12 cellular contexts compared by ENCODE assay signal in genomic region chr1:33903210-33903589, GRCh38. TPM values are rescaled to one million over a fixed set of nuclear protein-coding genes. Genes with fewer than 3 reads are reported as not detected.
A peak's percentile ranks its signal among the peaks of the same experiment; 100 is the strongest.
DNase-seq lines count a peak whose midpoint lies in the region; ATAC-seq, FAIRE-seq and TF ChIP-seq lines count a peak whose summit lies in the region.
"Had no signal": no experiment of that assay in that cellular context is flagged by ENCODE, and none has a peak within 500 bp of the region (broad histone marks: within the 10 kb centered on the region; RNA-seq: fewer than 3 reads in every experiment).

No MANE protein-coding gene starts in this region.

- peak overlapping the region; percentile 49 for H3K9ac ChIP-seq in adipocyte (ENCODE audit: low read length)

- H3K4me3 ChIP-seq in adipocyte (ENCODE audit: low read length) (peak overlapping the region; percentile 48), thoracic aorta (peak overlapping the region; percentile 38)
- H3K4me3 ChIP-seq: GM23338 had no signal

- H3K9me3 ChIP-seq in adipocyte (ENCODE audit: control insufficient read depth, low read length): no peaks in the 10 kb centered on the region
- no peaks in the 10 kb centered on the region for H3K9me3 ChIP-seq in thoracic aorta

- intact Hi-C loops in Right ventricle myocardium superior (cut with DNase I): no loop called here
- intact Hi-C loops in cardiac septum (cut with DNase I): loop anchor here (2.0 kb wide), 1 partner anchor 70 kb away; no protein-coding TSS in a partner anchor

- peaks cover 13% of the 10 kb centered on the region for H3K9me3 Mint-ChIP-seq in chondrocyte (ENCODE audit: low read depth)
- no peaks in the 10 kb centered on the region for H3K9me3 Mint-ChIP-seq in T-helper 2 cell treated with Interferon-gamma antibody and Interleukin-4, amounts not matched to agents 5 μg/mL and 100 μg/mL, for 36 hours
- H3K9me3 Mint-ChIP-seq: GM23338 had no signal

- H3K4me3 Mint-ChIP-seq in chondrocyte (ENCODE audit: unreplicated experiment): no peak overlapping the region
- no peak overlapping the region for H3K4me3 Mint-ChIP-seq in T-helper 2 cell treated with Interferon-gamma antibody and Interleukin-4, amounts not matched to agents 5 μg/mL and 100 μg/mL, for 36 hours
- H3K4me3 Mint-ChIP-seq: GM23338 had no signal

- H3K4me1 Mint-ChIP-seq in chondrocyte (ENCODE audit: low read depth): no peaks in the 10 kb centered on the region
- no peaks in the 10 kb centered on the region for H3K4me1 Mint-ChIP-seq in T-helper 2 cell treated with Interferon-gamma antibody and Interleukin-4, amounts not matched to agents 5 μg/mL and 100 μg/mL, for 36 hours (ENCODE audit: low read depth)

- peak overlapping the region; percentile 74 to 78 for H3K27ac ChIP-seq in thoracic aorta

- DNase-seq in Right ventricle myocardium superior: no peak
- DNase-seq in cardiac septum (ENCODE audit: low spot score): no peak
- DNase-seq in adipocyte (ENCODE audit: low read depth): peak; percentile 14
- no peak for DNase-seq in thoracic aorta (ENCODE audit: low spot score)
- DNase-seq in chondrocyte (ENCODE audit: low spot score): no peak
- no peak for DNase-seq in GM12891 (ENCODE audit: insufficient read length, low spot score)
- DNase-seq in T-helper 2 cell treated with Interferon-gamma antibody and Interleukin-4, amounts not matched to agents 5 μg/mL and 100 μg/mL, for 36 hours (ENCODE audit: low spot score): no peak
- DNase-seq: anterior cingulate cortex; NCI-H2171 treated with DMSO at 0.1 percent for 48 hours; stimulated activated CD4-positive, alpha-beta T cell treated with anti-CD3 and anti-CD28 coated beads, Interleukin-12 subunit alpha, Interleukin-12 subunit beta, amount 100 ng/mL, for 4 hours had no signal

- H3K27me3 ChIP-seq in adipocyte (replicated peaks; ENCODE audit: control insufficient read depth, insufficient read depth, low read length) (no peaks in the 10 kb centered on the region), thoracic aorta (replicated peaks; ENCODE audit: insufficient read depth) (no peaks in the 10 kb centered on the region)

- H3K4me1 ChIP-seq in adipocyte (ENCODE audit: control insufficient read depth, insufficient read depth, low read length) (peaks cover 32% of the 10 kb centered on the region), thoracic aorta (ENCODE audit: control insufficient read depth in 1 of 2, low read depth in 2 of 2) (peaks cover 6 to 30% of the 10 kb centered on the region in 2 donors)

- H3K36me3 ChIP-seq in adipocyte (ENCODE audit: control insufficient read depth, insufficient read depth, low read length, severe bottlenecking) (no peaks in the 10 kb centered on the region), thoracic aorta (no peaks in the 10 kb centered on the region)

- H3K27ac Mint-ChIP-seq in chondrocyte (ENCODE audit: unreplicated experiment): no peak overlapping the region
- H3K27ac Mint-ChIP-seq in T-helper 2 cell treated with Interferon-gamma antibody and Interleukin-4, amounts not matched to agents 5 μg/mL and 100 μg/mL, for 36 hours: no peak overlapping the region
- H3K27ac Mint-ChIP-seq: GM23338 had no signal

- no peaks in the 10 kb centered on the region for H3K36me3 Mint-ChIP-seq in chondrocyte (ENCODE audit: low read depth)
- no peaks in the 10 kb centered on the region for H3K36me3 Mint-ChIP-seq in T-helper 2 cell treated with Interferon-gamma antibody and Interleukin-4, amounts not matched to agents 5 μg/mL and 100 μg/mL, for 36 hours (ENCODE audit: low read depth)

- no peak for FAIRE-seq in GM12891 (lab: Jason Lieb, UNC)

- H3K27me3 Mint-ChIP-seq in chondrocyte (ENCODE audit: low read depth): no peaks in the 10 kb centered on the region
- no peaks in the 10 kb centered on the region for H3K27me3 Mint-ChIP-seq in T-helper 2 cell treated with Interferon-gamma antibody and Interleukin-4, amounts not matched to agents 5 μg/mL and 100 μg/mL, for 36 hours (ENCODE audit: low read depth)

- TF ChIP-seq CTCF in thoracic aorta (IDR thresholded peaks at IDR 0.05): no peak
- no peak for TF ChIP-seq CTCF in chondrocyte (IDR thresholded peaks at IDR 0.05)

- ATAC-seq in Right ventricle myocardium superior (ENCODE audit: poor library complexity) (peak; percentile 25), HG03025 (IDR thresholded peaks at IDR 0.05; ENCODE audit: low FRiP score, unreplicated experiment) (peak; percentile 26), thoracic aorta (ENCODE audit: insufficient number of reproducible peaks, low FRiP score, low read depth) (peak; percentile 11)
- ATAC-seq: GM23338 had no signal

- TF ChIP-seq POLR2A in GM12891 (IDR thresholded peaks at IDR 0.05; ENCODE audit: low read depth, low read length): no peak

TF ChIP-seq in GM12891, 5 proteins besides CTCF, POLR2A, EP300 and RAD21:
- TF ChIP-seq TAF1 (IDR thresholded peaks at IDR 0.05; ENCODE audit: low read depth, low read length) (no peak), SPI1 (IDR thresholded peaks at IDR 0.05; ENCODE audit: low read depth, low read length) (no peak), PAX5 (IDR thresholded peaks at IDR 0.05; ENCODE audit: insufficient read depth, low read length, severe bottlenecking) (no peak), POU2F2 (IDR thresholded peaks at IDR 0.05; ENCODE audit: low read depth, low read length) (no peak), POLR2AphosphoS5 (IDR thresholded peaks at IDR 0.05; ENCODE audit: low read depth, low read length) (no peak)

RNA-seq across cellular contexts. Expression of gene HMGB4, which starts 39.3 kb away (rescaled TPM):
- total RNA-seq in Right ventricle myocardium superior (not detected), cardiac septum (not detected), thoracic aorta (not detected), chondrocyte (not detected in 3 replicates)
- not detected for polyA plus RNA-seq in GM12891 (2012; ENCODE audit: low read depth, missing spikeins)
- total RNA-seq: GM23338 had no signal
- polyA plus RNA-seq: GM23338 had no signal
